Comparison of ENCODE assay signal across 9 cellular contexts in genomic region chr3:44355634-44356033, GRCh38.
DNase-seq lines count a peak whose midpoint lies in the region; ATAC-seq and FAIRE-seq lines count a peak whose summit lies in the region.
"Had no signal": no experiment of that assay in that cellular context is flagged by ENCODE, and none has a peak within 500 bp of the region (broad histone marks: within the 10 kb centered on the region; RNA-seq: fewer than 3 reads in every experiment).

No MANE protein-coding gene starts in this region.

- peaks cover 5% of the 10 kb centered on the region for H3K79me2 ChIP-seq in ACC112 (ENCODE audit: control insufficient read depth, insufficient read depth, low read length, unreplicated experiment)

- H3K4me3 ChIP-seq in ACC112 (ENCODE audit: low read depth, low read length) = no peak overlapping the region
- H3K4me3 ChIP-seq in HUES6 (ENCODE audit: low read depth, low read length) = no peak overlapping the region

- DNase-seq in amniotic stem cell (lab: John Stamatoyannopoulos, UW) (peak; percentile 39), iPS-NIHi7 (ENCODE audit: extremely low spot score) (no peak)

- H3K27me3 ChIP-seq in ACC112 (ENCODE audit: insufficient read depth, low read length) (no peaks in the 10 kb centered on the region), HUES6 (ENCODE audit: control insufficient read depth, insufficient read depth, low read length) (no peaks in the 10 kb centered on the region)

- H3K27ac ChIP-seq in ACC112 (ENCODE audit: low read depth, low read length) (peak overlapping the region; percentile 47), HUES6 (ENCODE audit: low read depth, low read length) (0 out of 2 replicates have a peak overlapping the region, but pooled peaks have one; percentile 11)

- no peak overlapping the region for H2AFZ ChIP-seq in ACC112 (ENCODE audit: low read length, unreplicated experiment)

- no peak for ATAC-seq in GM21619 (IDR thresholded peaks at IDR 0.05; ENCODE audit: unreplicated experiment)
- ATAC-seq in HG03135 (IDR thresholded peaks at IDR 0.05; ENCODE audit: unreplicated experiment) = no peak
- ATAC-seq in GM19023 (IDR thresholded peaks at IDR 0.05; ENCODE audit: unreplicated experiment) = no peak

- peak; percentile 100 for FAIRE-seq in islet of Langerhans (lab: Jason Lieb, UNC)
- FAIRE-seq: G401.6 had no signal

- H3K4me1 ChIP-seq in ACC112 (ENCODE audit: control insufficient read depth, insufficient read depth, low read length, unreplicated experiment) (peaks cover 14% of the 10 kb centered on the region), HUES6 (ENCODE audit: control insufficient read depth, insufficient read depth, low read length) (peaks cover 25% of the 10 kb centered on the region)

- H3K9me3 ChIP-seq in HUES6 (ENCODE audit: control insufficient read depth, insufficient read depth, low read depth, low read length) = no peaks in the 10 kb centered on the region

- H3K36me3 ChIP-seq in ACC112 (ENCODE audit: insufficient read depth, low read length) = peaks cover 9% of the 10 kb centered on the region
- peaks cover 6% of the 10 kb centered on the region; the same call in 1 of the 2 replicates for H3K36me3 ChIP-seq in HUES6 (ENCODE audit: control insufficient read depth, insufficient read depth, low read length)

- no peak overlapping the region for H3K9ac ChIP-seq in HUES6 (ENCODE audit: low read length)
